3 cellular contexts compared by ENCODE assay signal in the genomic region with DNA sequence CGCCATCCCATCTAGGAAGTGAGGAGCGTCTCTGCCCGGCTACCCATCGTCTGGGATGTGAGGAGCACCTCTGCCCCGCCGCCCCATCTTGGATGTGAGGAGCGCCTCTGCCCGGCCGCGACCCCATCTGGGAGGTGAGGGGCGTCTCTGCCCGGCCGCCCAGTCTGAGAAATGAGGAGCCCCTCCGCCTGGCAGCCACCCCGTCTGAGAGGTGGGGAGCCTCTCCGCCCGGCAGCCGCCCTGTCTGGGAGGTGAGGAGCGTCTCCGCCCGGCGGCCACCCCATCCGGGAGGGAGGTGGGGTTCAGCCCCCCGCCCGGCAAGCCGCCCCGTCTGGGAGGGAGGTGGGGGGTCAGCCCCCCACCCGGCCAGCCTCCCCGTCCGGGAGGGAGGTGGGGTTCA. TPM values are rescaled to one million over a fixed set of nuclear protein-coding genes. Genes with fewer than 3 reads are reported as not detected.
"Had no signal": no experiment of that assay in that cellular context is flagged by ENCODE, and none has a peak within 500 bp of the region (broad histone marks: within the 10 kb centered on the region; RNA-seq: fewer than 3 reads in every experiment).

No MANE protein-coding gene starts in this region.

RNA-seq across cellular contexts. Expression of gene NIPAL4, which starts 40.5 kb away (rescaled TPM):
- total RNA-seq: HepG2, HT1080, K562 had no signal
- polyA plus RNA-seq: HepG2, K562 had no signal
